ENCODE assay signal across 9 cellular contexts in the genomic region with DNA sequence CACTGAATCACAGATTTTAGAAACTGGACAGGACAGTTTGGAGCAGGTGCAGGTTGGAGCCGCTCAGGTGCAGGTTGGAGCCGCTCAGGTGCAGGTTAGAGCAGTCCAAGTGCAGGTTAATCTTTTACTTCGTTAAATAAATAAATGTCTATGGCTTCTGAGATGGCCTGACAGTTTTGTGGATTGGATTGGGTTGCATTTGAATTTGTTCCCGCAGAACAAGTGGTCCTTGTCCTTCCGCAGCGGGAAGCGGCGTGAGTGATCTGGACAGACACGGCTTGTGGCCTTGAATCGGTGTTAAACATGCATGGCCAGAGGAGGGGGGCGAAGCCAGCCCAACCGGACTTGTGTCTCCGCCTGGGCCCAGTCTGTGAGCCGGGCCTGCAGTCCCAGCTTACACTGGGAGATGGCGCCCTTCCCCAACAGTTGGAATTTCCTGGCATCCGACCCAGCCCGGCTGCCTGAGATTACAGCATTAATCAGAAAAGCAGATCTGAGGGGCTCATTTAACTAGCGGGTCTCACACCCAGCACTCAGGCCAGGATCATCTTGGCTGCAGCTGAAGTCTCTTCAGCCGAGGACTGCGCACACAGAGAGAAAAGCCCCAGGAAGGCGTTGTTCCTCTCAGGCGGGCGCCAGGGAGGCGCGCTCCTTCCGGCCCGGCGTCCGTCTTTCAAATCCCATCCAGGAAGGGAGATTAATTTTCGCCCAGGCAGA. TPM values are rescaled to one million over a fixed set of nuclear protein-coding genes. Genes with fewer than 3 reads are reported as not detected.
DNase-seq lines count a peak whose midpoint lies in the region; ATAC-seq, FAIRE-seq and TF ChIP-seq lines count a peak whose summit lies in the region.
"Had no signal": no experiment of that assay in that cellular context is flagged by ENCODE, and none has a peak within 500 bp of the region (broad histone marks: within the 10 kb centered on the region; RNA-seq: fewer than 3 reads in every experiment).

No MANE protein-coding gene starts in this region.

- CTCF ChIA-PET in activated naive CD4-positive, alpha-beta T cell treated with anti-CD3 and anti-CD28 coated beads for 36 hours (lab: Charles Lee): interaction anchor here (1.3 kb wide), 1 partner anchor 326 kb away, joined by 3 read pairs; no protein-coding TSS in a partner anchor

- H3K27ac ChIP-seq in pancreas: peak overlapping the region in 2 of 4 donors; percentile 10 to 39
- H3K27ac ChIP-seq: skin epidermis had no signal

- FAIRE-seq in pancreas (lab: Jason Lieb, UNC): no peak

- no peaks in the 10 kb centered on the region for H3K27me3 ChIP-seq in pancreas

- no peaks in the 10 kb centered on the region for H3K9me3 Mint-ChIP-seq in activated naive CD4-positive, alpha-beta T cell treated with anti-CD3 and anti-CD28 coated beads for 36 hours
- H3K9me3 Mint-ChIP-seq in activated T-helper 17 cell treated with anti-CD3 and anti-CD28 coated beads, Interleukin-2, amount 50 U/mL, for 72 hours: no peaks in the 10 kb centered on the region
- peaks cover 10% of the 10 kb centered on the region for H3K9me3 Mint-ChIP-seq in glutamatergic neuron (ENCODE audit: unreplicated experiment)

- intact Hi-C loops in activated naive CD4-positive, alpha-beta T cell treated with anti-CD3 and anti-CD28 coated beads for 36 hours (cut with micrococcal nuclease): loop anchor here (1.0 kb wide), 2 partner anchors 257 to 326 kb away; no protein-coding TSS in a partner anchor
- intact Hi-C loops in pancreas (cut with DNase I): loop anchor here in 2 of 3 donors (5.0 kb wide), 2 partner anchors 256 to 326 kb away; no protein-coding TSS in a partner anchor

- peak overlapping the region in 2 of 4 donors; percentile 10 to 28 for H3K4me3 ChIP-seq in pancreas

- peak; percentile 43 for ATAC-seq in activated T-helper 17 cell treated with anti-CD3 and anti-CD28 coated beads, Interleukin-2, amount 50 U/mL, for 72 hours (replicated peaks)
- peak; percentile 85 to 93 (median 88) for ATAC-seq in pancreas
- ATAC-seq in HG02642 (IDR thresholded peaks at IDR 0.05; ENCODE audit: poor library complexity, unreplicated experiment): no peak

- H3K9me3 ChIP-seq in pancreas: no peaks in the 10 kb centered on the region

- TF ChIP-seq CTCF in glutamatergic neuron (IDR thresholded peaks at IDR 0.05; ENCODE audit: partially characterized antibody, unreplicated experiment) (peak; percentile 92), pancreas (IDR thresholded peaks at IDR 0.05) (peak; percentile 94 to 98 (median 94))

- H3K27ac Mint-ChIP-seq in activated naive CD4-positive, alpha-beta T cell treated with anti-CD3 and anti-CD28 coated beads for 36 hours: no peak overlapping the region
- H3K27ac Mint-ChIP-seq in activated T-helper 17 cell treated with anti-CD3 and anti-CD28 coated beads, Interleukin-2, amount 50 U/mL, for 72 hours: no peak overlapping the region
- peak overlapping the region; percentile 87 for H3K27ac Mint-ChIP-seq in glutamatergic neuron (ENCODE audit: unreplicated experiment)

- H3K4me1 Mint-ChIP-seq in activated naive CD4-positive, alpha-beta T cell treated with anti-CD3 and anti-CD28 coated beads for 36 hours (ENCODE audit: low read depth): peaks cover 6% of the 10 kb centered on the region
- peaks cover 5% of the 10 kb centered on the region for H3K4me1 Mint-ChIP-seq in activated T-helper 17 cell treated with anti-CD3 and anti-CD28 coated beads, Interleukin-2, amount 50 U/mL, for 72 hours
- H3K4me1 Mint-ChIP-seq in glutamatergic neuron (ENCODE audit: low read depth, unreplicated experiment): peaks cover 39% of the 10 kb centered on the region

- no peaks in the 10 kb centered on the region for H3K36me3 Mint-ChIP-seq in activated naive CD4-positive, alpha-beta T cell treated with anti-CD3 and anti-CD28 coated beads for 36 hours (ENCODE audit: low read depth)
- no peaks in the 10 kb centered on the region for H3K36me3 Mint-ChIP-seq in activated T-helper 17 cell treated with anti-CD3 and anti-CD28 coated beads, Interleukin-2, amount 50 U/mL, for 72 hours (ENCODE audit: low read depth)
- peaks cover 10% of the 10 kb centered on the region for H3K36me3 Mint-ChIP-seq in glutamatergic neuron (ENCODE audit: unreplicated experiment)

- H3K4me1 ChIP-seq in pancreas: peaks cover 18 to 31% (median 26%) of the 10 kb centered on the region in 3 donors

- DNase-seq in activated naive CD4-positive, alpha-beta T cell treated with anti-CD3 and anti-CD28 coated beads for 36 hours: peak; percentile 69
- DNase-seq in activated naive CD4-positive, alpha-beta T cell (lab: John Stamatoyannopoulos, UW): no peak
- peak; percentile 82 for DNase-seq in NCI-H2196 (lab: John Stamatoyannopoulos, UW; ENCODE audit: unreplicated experiment)
- peak; percentile 94 for DNase-seq in glutamatergic neuron
- DNase-seq in pancreas: peak; percentile 83 to 95 (median 90)
- DNase-seq in HCEC 1CT: no peak

- 4% methylated on average over 30 of the region's 30 CpGs for WGBS in pancreas, 2 donors

- no peaks in the 10 kb centered on the region for H3K36me3 ChIP-seq in pancreas

- no peak overlapping the region for H3K4me3 Mint-ChIP-seq in activated naive CD4-positive, alpha-beta T cell treated with anti-CD3 and anti-CD28 coated beads for 36 hours
- peak overlapping the region; percentile 62 for H3K4me3 Mint-ChIP-seq in activated T-helper 17 cell treated with anti-CD3 and anti-CD28 coated beads, Interleukin-2, amount 50 U/mL, for 72 hours
- peak overlapping the region; percentile 76 for H3K4me3 Mint-ChIP-seq in glutamatergic neuron (ENCODE audit: unreplicated experiment)

- H3K27me3 Mint-ChIP-seq in activated naive CD4-positive, alpha-beta T cell treated with anti-CD3 and anti-CD28 coated beads for 36 hours (ENCODE audit: low read depth): peaks cover 46% of the 10 kb centered on the region
- H3K27me3 Mint-ChIP-seq in activated T-helper 17 cell treated with anti-CD3 and anti-CD28 coated beads, Interleukin-2, amount 50 U/mL, for 72 hours: peaks cover 33% of the 10 kb centered on the region
- H3K27me3 Mint-ChIP-seq in glutamatergic neuron (ENCODE audit: unreplicated experiment): peaks cover 17% of the 10 kb centered on the region

RNA-seq across cellular contexts. Expression of a gene that starts 1.5 kb away (rescaled TPM):
- not detected for total RNA-seq in activated naive CD4-positive, alpha-beta T cell treated with anti-CD3 and anti-CD28 coated beads for 36 hours
- under 1 TPM in 1 of 2 donors, not detected in 1; 0.32 TPM for total RNA-seq in activated T-helper 17 cell treated with anti-CD3 and anti-CD28 coated beads, Interleukin-2, amount 50 U/mL, for 72 hours
- total RNA-seq in glutamatergic neuron (ENCODE audit: unreplicated experiment) (387 TPM), pancreas (10 to 100 TPM in 1 of 6 donors, 1 to 10 TPM in 5; 5.9 to 10.4 (median 7.1) TPM)
- 10 to 100 TPM in 1 of 2 donors, 1 to 10 TPM in 1; 7.8 to 14.1 TPM for polyA plus RNA-seq in pancreas

Comparison
In these comparisons a context has a peak if more than half of its experiments do, and no peak if none do; other contexts are left out.
1. DNase-seq: peak in activated naive CD4-positive, alpha-beta T cell treated with anti-CD3 and anti-CD28 coated beads for 36 hours (single experiment), NCI-H2196 (single experiment), glutamatergic neuron (single experiment) and pancreas (6 of 6); none in activated naive CD4-positive, alpha-beta T cell (0 of 4) and HCEC 1CT (single experiment).
2. RNA of a gene that starts 1.5 kb away (total RNA-seq): 387 TPM in glutamatergic neuron (single experiment); 5.9 to 10.4 TPM in pancreas, 0.32 TPM in activated T-helper 17 cell treated with anti-CD3 and anti-CD28 coated beads, Interleukin-2, amount 50 U/mL, for 72 hours and not detected in activated naive CD4-positive, alpha-beta T cell treated with anti-CD3 and anti-CD28 coated beads for 36 hours; every median in the first group is over 10 times any median in the second.